In genomic region chr10:87219370-87219769, GRCh38 we compare ENCODE assay signal across 9 cellular contexts. TPM values are rescaled to one million over a fixed set of nuclear protein-coding genes. Genes with fewer than 3 reads are reported as not detected.
DNase-seq lines count a peak whose midpoint lies in the region; ATAC-seq and TF ChIP-seq lines count a peak whose summit lies in the region.
"Not testable (repeated sequence)": the region's sequence is repeated elsewhere in the genome, so short reads cannot be mapped to it uniquely, and the experiment has no call there.
"Had no signal": no experiment of that assay in that cellular context is flagged by ENCODE, and none has a peak within 500 bp of the region (broad histone marks: within the 10 kb centered on the region; RNA-seq: fewer than 3 reads in every experiment).

No MANE protein-coding gene starts in this region.

- not testable (repeated sequence) for H3K27me3 ChIP-seq in DND-41 (ENCODE audit: insufficient read depth, low read length, poor library complexity); naive thymus-derived CD4-positive, alpha-beta T cell (ENCODE audit: control insufficient read depth in 2 of 2, insufficient read depth in 2 of 2, low read length in 2 of 2)

- H3K27ac Mint-ChIP-seq in T-helper 17 cell; activated CD8-positive, alpha-beta T cell treated with anti-CD3 and anti-CD28 coated beads, Interleukin-2, amount 10 ng/mL, durations not matched to agents 7 days and 5 days; activated T-helper 17 cell treated with anti-CD3 and anti-CD28 coated beads, Interleukin-2, amount 50 U/mL, for 72 hours; central memory CD8-positive, alpha-beta T cell (ENCODE audit: low read depth); naive thymus-derived CD4-positive, alpha-beta T cell; stimulated activated effector memory CD8-positive, alpha-beta T cell treated with anti-CD3 and anti-CD28 coated beads, Interleukin-12 subunit alpha, Interleukin-12 subunit beta, amount 100 ng/mL, for 72 hours: not testable (repeated sequence)

- not testable (repeated sequence) for H3K4me1 ChIP-seq in DND-41 (ENCODE audit: insufficient read depth, low read length); naive thymus-derived CD4-positive, alpha-beta T cell (ENCODE audit: control insufficient read depth in 2 of 2, insufficient read depth in 2 of 2, low read length in 2 of 2)

- H3K9me3 ChIP-seq in DND-41 (ENCODE audit: insufficient read depth, low read length, severe bottlenecking); T-helper 17 cell (ENCODE audit: control insufficient read depth, low read length, poor library complexity, severe bottlenecking); naive thymus-derived CD4-positive, alpha-beta T cell (ENCODE audit: control insufficient read depth in 2 of 3, low read length in 3 of 3): not testable (repeated sequence)

- H4K20me1 ChIP-seq in DND-41 (ENCODE audit: insufficient read depth, low read length) = not testable (repeated sequence)

- intact Hi-C loops in naive thymus-derived CD4-positive, alpha-beta T cell (cut with micrococcal nuclease) = not testable (repeated sequence)

- not testable (repeated sequence) for H3K9ac ChIP-seq in DND-41 (ENCODE audit: low read depth, low read length)

- H3K4me1 Mint-ChIP-seq in T-helper 17 cell; activated T-helper 17 cell treated with anti-CD3 and anti-CD28 coated beads, Interleukin-2, amount 50 U/mL, for 72 hours; central memory CD8-positive, alpha-beta T cell: not testable (repeated sequence)
- H3K4me1 Mint-ChIP-seq in activated CD8-positive, alpha-beta T cell treated with anti-CD3 and anti-CD28 coated beads, Interleukin-2, amount 10 ng/mL, durations not matched to agents 7 days and 5 days (ENCODE audit: low read depth) = peaks cover 15% of the 10 kb centered on the region
- H3K4me1 Mint-ChIP-seq in naive thymus-derived CD4-positive, alpha-beta T cell = peaks cover 0 to 13% (median 0%) of the 10 kb centered on the region in 7 donors
- peaks cover 17% of the 10 kb centered on the region for H3K4me1 Mint-ChIP-seq in stimulated activated effector memory CD8-positive, alpha-beta T cell treated with anti-CD3 and anti-CD28 coated beads, Interleukin-12 subunit alpha, Interleukin-12 subunit beta, amount 100 ng/mL, for 72 hours

- POLR2A ChIA-PET in activated CD8-positive, alpha-beta T cell treated with anti-CD3 and anti-CD28 coated beads, Interleukin-2, amount 10 ng/mL, durations not matched to agents 7 days and 5 days (lab: Charles Lee); naive thymus-derived CD4-positive, alpha-beta T cell (lab: Charles Lee): not testable (repeated sequence)

- H3K4me3 ChIP-seq in DND-41 (ENCODE audit: low read depth in 1 of 2, low read length in 2 of 2); naive thymus-derived CD4-positive, alpha-beta T cell (ENCODE audit: low read length): not testable (repeated sequence)

- TF ChIP-seq CTCF in DND-41 (IDR thresholded peaks at IDR 0.05; ENCODE audit: borderline replicate concordance, extremely low read depth, low read length, poor library complexity, severe bottlenecking) = not testable (repeated sequence)

- not testable (repeated sequence) for H3K4me3 Mint-ChIP-seq in T-helper 17 cell; activated CD8-positive, alpha-beta T cell treated with anti-CD3 and anti-CD28 coated beads, Interleukin-2, amount 10 ng/mL, durations not matched to agents 7 days and 5 days; activated T-helper 17 cell treated with anti-CD3 and anti-CD28 coated beads, Interleukin-2, amount 50 U/mL, for 72 hours; central memory CD8-positive, alpha-beta T cell; naive thymus-derived CD4-positive, alpha-beta T cell; stimulated activated effector memory CD8-positive, alpha-beta T cell treated with anti-CD3 and anti-CD28 coated beads, Interleukin-12 subunit alpha, Interleukin-12 subunit beta, amount 100 ng/mL, for 72 hours

- CTCF ChIA-PET in activated CD8-positive, alpha-beta T cell treated with anti-CD3 and anti-CD28 coated beads, Interleukin-2, amount 10 ng/mL, durations not matched to agents 7 days and 5 days (lab: Charles Lee); naive thymus-derived CD4-positive, alpha-beta T cell (lab: Charles Lee): not testable (repeated sequence)

- H3K36me3 ChIP-seq in DND-41 (ENCODE audit: insufficient read depth, low read length); naive thymus-derived CD4-positive, alpha-beta T cell (ENCODE audit: control insufficient read depth in 2 of 3, insufficient read depth in 3 of 3, low read length in 3 of 3): not testable (repeated sequence)

- not testable (repeated sequence) for H3K4me2 ChIP-seq in DND-41 (ENCODE audit: insufficient read depth, low read length)

- peak; percentile 85 for ATAC-seq in DND-41 (ENCODE audit: insufficient read depth, low read depth)
- peak; percentile 41 for ATAC-seq in T-helper 17 cell
- ATAC-seq in activated CD8-positive, alpha-beta T cell treated with anti-CD3 and anti-CD28 coated beads, Interleukin-2, amount 10 ng/mL, durations not matched to agents 7 days and 5 days = peak; percentile 62
- peak; percentile 34 for ATAC-seq in activated T-helper 17 cell treated with anti-CD3 and anti-CD28 coated beads, Interleukin-2, amount 50 U/mL, for 72 hours (replicated peaks)
- ATAC-seq in central memory CD8-positive, alpha-beta T cell (replicated peaks; ENCODE audit: extremely low read depth, poor library complexity, severe bottlenecking) = peak; percentile 85
- peak; percentile 64 for ATAC-seq in naive thymus-derived CD4-positive, alpha-beta T cell
- ATAC-seq in stimulated activated effector memory CD8-positive, alpha-beta T cell treated with anti-CD3 and anti-CD28 coated beads, Interleukin-12 subunit alpha, Interleukin-12 subunit beta, amount 100 ng/mL, for 72 hours = peak; percentile 57

- not testable (repeated sequence) for H2AFZ ChIP-seq in DND-41 (ENCODE audit: low read depth, low read length)

- DNase-seq in DND-41; T-helper 17 cell; activated CD8-positive, alpha-beta T cell treated with anti-CD3 and anti-CD28 coated beads, Interleukin-2, amount 10 ng/mL, durations not matched to agents 7 days and 5 days; central memory CD8-positive, alpha-beta T cell (ENCODE audit: low spot score in 2 of 2); naive thymus-derived CD4-positive, alpha-beta T cell; stimulated activated effector memory CD8-positive, alpha-beta T cell treated with anti-CD3 and anti-CD28 coated beads, Interleukin-12 subunit alpha, Interleukin-12 subunit beta, amount 100 ng/mL, for 72 hours (ENCODE audit: low spot score in 2 of 2): not testable (repeated sequence)

- not testable (repeated sequence) for H3K27me3 Mint-ChIP-seq in T-helper 17 cell; activated CD8-positive, alpha-beta T cell treated with anti-CD3 and anti-CD28 coated beads, Interleukin-2, amount 10 ng/mL, durations not matched to agents 7 days and 5 days (ENCODE audit: low read depth); activated T-helper 17 cell treated with anti-CD3 and anti-CD28 coated beads, Interleukin-2, amount 50 U/mL, for 72 hours; central memory CD8-positive, alpha-beta T cell; naive thymus-derived CD4-positive, alpha-beta T cell

- H3K79me2 ChIP-seq in DND-41 (ENCODE audit: insufficient read depth, low read length) = not testable (repeated sequence)

- H3K9me3 Mint-ChIP-seq in activated CD8-positive, alpha-beta T cell treated with anti-CD3 and anti-CD28 coated beads, Interleukin-2, amount 10 ng/mL, durations not matched to agents 7 days and 5 days (ENCODE audit: insufficient read depth); activated T-helper 17 cell treated with anti-CD3 and anti-CD28 coated beads, Interleukin-2, amount 50 U/mL, for 72 hours; central memory CD8-positive, alpha-beta T cell; naive thymus-derived CD4-positive, alpha-beta T cell; stimulated activated effector memory CD8-positive, alpha-beta T cell treated with anti-CD3 and anti-CD28 coated beads, Interleukin-12 subunit alpha, Interleukin-12 subunit beta, amount 100 ng/mL, for 72 hours: not testable (repeated sequence)

- not testable (repeated sequence) for H3K27ac ChIP-seq in DND-41 (ENCODE audit: low read length); naive thymus-derived CD4-positive, alpha-beta T cell (ENCODE audit: low read depth, low read length)

- not testable (repeated sequence) for H3K36me3 Mint-ChIP-seq in T-helper 17 cell (ENCODE audit: low read depth); activated CD8-positive, alpha-beta T cell treated with anti-CD3 and anti-CD28 coated beads, Interleukin-2, amount 10 ng/mL, durations not matched to agents 7 days and 5 days (ENCODE audit: low read depth); activated T-helper 17 cell treated with anti-CD3 and anti-CD28 coated beads, Interleukin-2, amount 50 U/mL, for 72 hours (ENCODE audit: low read depth); central memory CD8-positive, alpha-beta T cell (ENCODE audit: insufficient read depth); naive thymus-derived CD4-positive, alpha-beta T cell; stimulated activated effector memory CD8-positive, alpha-beta T cell treated with anti-CD3 and anti-CD28 coated beads, Interleukin-12 subunit alpha, Interleukin-12 subunit beta, amount 100 ng/mL, for 72 hours

RNA-seq across cellular contexts. Expression of gene NUTM2A, which starts 5.9 kb away (rescaled TPM):
- 1 to 10 TPM; 1.0 to 1.7 TPM for total RNA-seq in T-helper 17 cell
- under 1 TPM; 0.29 to 0.71 TPM for total RNA-seq in activated CD8-positive, alpha-beta T cell treated with anti-CD3 and anti-CD28 coated beads, Interleukin-2, amount 10 ng/mL, durations not matched to agents 7 days and 5 days
- total RNA-seq in activated T-helper 17 cell treated with anti-CD3 and anti-CD28 coated beads, Interleukin-2, amount 50 U/mL, for 72 hours = under 1 TPM; 0.34 to 0.50 TPM
- 1 to 10 TPM in 4 of 5 experiments, not detected in 1; 1.3 to 1.9 (median 1.6) TPM for total RNA-seq in naive thymus-derived CD4-positive, alpha-beta T cell
- polyA plus RNA-seq in naive thymus-derived CD4-positive, alpha-beta T cell = under 1 TPM in 1 of 2 donors, not detected in 1; 0.13 TPM
- total RNA-seq: H7 had no signal
- polyA plus RNA-seq: GM23248 had no signal

Comparison
In these comparisons a context has a peak if more than half of its experiments do, and no peak if none do; other contexts are left out.
1. ATAC-seq: peak in every context shown above with its lines; median percentile 85 in DND-41; 85 in central memory CD8-positive, alpha-beta T cell; 64 in naive thymus-derived CD4-positive, alpha-beta T cell; 62 in activated CD8-positive, alpha-beta T cell treated with anti-CD3 and anti-CD28 coated beads, Interleukin-2, amount 10 ng/mL, durations not matched to agents 7 days and 5 days; 57 in stimulated activated effector memory CD8-positive, alpha-beta T cell treated with anti-CD3 and anti-CD28 coated beads, Interleukin-12 subunit alpha, Interleukin-12 subunit beta, amount 100 ng/mL, for 72 hours; 41 in T-helper 17 cell; 34 in activated T-helper 17 cell treated with anti-CD3 and anti-CD28 coated beads, Interleukin-2, amount 50 U/mL, for 72 hours.